8 cellular contexts compared by ENCODE assay signal in genomic region chr17:50681260-50682200, GRCh38. TPM values are rescaled to one million over a fixed set of nuclear protein-coding genes. Genes with fewer than 3 reads are reported as not detected.
DNase-seq lines count a peak whose midpoint lies in the region; ATAC-seq and TF ChIP-seq lines count a peak whose summit lies in the region.

No MANE protein-coding gene starts in this region.

- no peak for TF ChIP-seq POLR2A in sigmoid colon (IDR thresholded peaks at IDR 0.05)

- H3K9me3 Mint-ChIP-seq in WTC11: no peaks in the 10 kb centered on the region
- no peaks in the 10 kb centered on the region for H3K9me3 Mint-ChIP-seq in natural killer cell treated with Interleukin-12 subunit alpha and Interleukin-12 subunit beta and Interleukin-15 and Interleukin-18, amount 100 ng/mL, for 72 hours
- no peaks in the 10 kb centered on the region for H3K9me3 Mint-ChIP-seq in activated T-helper 2 cell treated with anti-CD3 and anti-CD28 coated beads, Interferon-gamma antibody, Interleukin-2, Interleukin-4, amounts not matched to agents 10 μg/mL and 5 μg/mL and 100 μg/mL, durations not matched to agents 14 hours and 24 hours and 36 hours

- peak overlapping the region in 2 of 4 donors; percentile 38 to 51 for H3K27ac ChIP-seq in sigmoid colon

- H3K27me3 Mint-ChIP-seq in WTC11 (ENCODE audit: low read depth): no peaks in the 10 kb centered on the region
- peaks cover 27 to 32% of the 10 kb centered on the region in 2 donors for H3K27me3 Mint-ChIP-seq in natural killer cell treated with Interleukin-12 subunit alpha and Interleukin-12 subunit beta and Interleukin-15 and Interleukin-18, amount 100 ng/mL, for 72 hours
- H3K27me3 Mint-ChIP-seq in activated T-helper 2 cell treated with anti-CD3 and anti-CD28 coated beads, Interferon-gamma antibody, Interleukin-2, Interleukin-4, amounts not matched to agents 10 μg/mL and 5 μg/mL and 100 μg/mL, durations not matched to agents 14 hours and 24 hours and 36 hours (ENCODE audit: low read depth): peaks cover 34% of the 10 kb centered on the region

- TF ChIP-seq CTCF in WTC11 (IDR thresholded peaks at IDR 0.05): no peak
- TF ChIP-seq CTCF in sigmoid colon (IDR thresholded peaks at IDR 0.05): peak; percentile 52 to 71 (median 64)

- no peaks in the 10 kb centered on the region for H3K9me3 ChIP-seq in sigmoid colon

- no peak overlapping the region for H3K4me3 ChIP-seq in sigmoid colon

- peaks cover 0 to 24% (median 19%) of the 10 kb centered on the region in 4 donors for H3K4me1 ChIP-seq in sigmoid colon

- intact Hi-C loops in left cardiac atrium (cut with DNase I) (loop anchor here (2.0 to 5.0 kb wide), 3 partner anchors 49 to 199 kb away; partner anchors contain the start of gene SPATA20 (in 2 of the 2)), sigmoid colon (cut with DNase I) (no loop called here)
- intact Hi-C loops in activated T-helper 2 cell treated with anti-CD3 and anti-CD28 coated beads, Interferon-gamma antibody, Interleukin-2, Interleukin-4, amounts not matched to agents 10 μg/mL and 5 μg/mL and 100 μg/mL, durations not matched to agents 14 hours and 24 hours and 36 hours (cut with micrococcal nuclease): no loop called here

- CTCF ChIA-PET in WTC11 (lab: Charles Lee): interaction anchor here (0.9 to 1.3 kb wide), 4 partner anchors 12 to 131 kb away, joined by 3 to 8 read pairs (median 6); no protein-coding TSS in a partner anchor

- WGBS in sigmoid colon, 2 donors: 57 to 59% methylated on average over 27 of the region's 27 CpGs

- H3K27me3 ChIP-seq in sigmoid colon: no peaks in the 10 kb centered on the region

- peaks cover 24% of the 10 kb centered on the region for H3K4me1 Mint-ChIP-seq in WTC11
- H3K4me1 Mint-ChIP-seq in natural killer cell treated with Interleukin-12 subunit alpha and Interleukin-12 subunit beta and Interleukin-15 and Interleukin-18, amount 100 ng/mL, for 72 hours (ENCODE audit: low read depth in 2 of 2): peaks cover 10% of the 10 kb centered on the region in 2 donors
- peaks cover 4% of the 10 kb centered on the region for H3K4me1 Mint-ChIP-seq in activated T-helper 2 cell treated with anti-CD3 and anti-CD28 coated beads, Interferon-gamma antibody, Interleukin-2, Interleukin-4, amounts not matched to agents 10 μg/mL and 5 μg/mL and 100 μg/mL, durations not matched to agents 14 hours and 24 hours and 36 hours (ENCODE audit: low read depth)

- no peak overlapping the region for H3K27ac Mint-ChIP-seq in WTC11
- no peak overlapping the region for H3K27ac Mint-ChIP-seq in natural killer cell treated with Interleukin-12 subunit alpha and Interleukin-12 subunit beta and Interleukin-15 and Interleukin-18, amount 100 ng/mL, for 72 hours
- H3K27ac Mint-ChIP-seq in activated T-helper 2 cell treated with anti-CD3 and anti-CD28 coated beads, Interferon-gamma antibody, Interleukin-2, Interleukin-4, amounts not matched to agents 10 μg/mL and 5 μg/mL and 100 μg/mL, durations not matched to agents 14 hours and 24 hours and 36 hours: no peak overlapping the region

- POLR2A ChIA-PET in WTC11 (lab: Charles Lee): no interaction called here

- no peaks in the 10 kb centered on the region for H3K36me3 ChIP-seq in sigmoid colon

- DNase-seq in Daoy (ENCODE audit: low read depth) (peak; percentile 78), NCI-H1092 treated with DMSO at 0.1 percent for 48 hours (lab: John Stamatoyannopoulos, UW) (peak; percentile 62), WTC11 (ENCODE audit: low spot score) (no peak), left cardiac atrium (peak; percentile 58), sigmoid colon (peak; percentile 82)
- DNase-seq in natural killer cell treated with Interleukin-12 subunit alpha and Interleukin-12 subunit beta and Interleukin-15 and Interleukin-18, amount 100 ng/mL, for 72 hours (ENCODE audit: low spot score): no peak
- no peak for DNase-seq in activated T-helper 2 cell treated with anti-CD3 and anti-CD28 coated beads, Interferon-gamma antibody, Interleukin-2, Interleukin-4, amounts not matched to agents 10 μg/mL and 5 μg/mL and 100 μg/mL, durations not matched to agents 14 hours and 24 hours and 36 hours (ENCODE audit: low spot score)
- DNase-seq in stimulated activated CD4-positive, alpha-beta T cell treated with anti-CD3 and anti-CD28 coated beads, Interleukin-1b, Interleukin-23, amount 100 ng/mL, for 48 hours: no peak

- H3K36me3 Mint-ChIP-seq in WTC11: no peaks in the 10 kb centered on the region
- no peaks in the 10 kb centered on the region for H3K36me3 Mint-ChIP-seq in natural killer cell treated with Interleukin-12 subunit alpha and Interleukin-12 subunit beta and Interleukin-15 and Interleukin-18, amount 100 ng/mL, for 72 hours
- H3K36me3 Mint-ChIP-seq in activated T-helper 2 cell treated with anti-CD3 and anti-CD28 coated beads, Interferon-gamma antibody, Interleukin-2, Interleukin-4, amounts not matched to agents 10 μg/mL and 5 μg/mL and 100 μg/mL, durations not matched to agents 14 hours and 24 hours and 36 hours (ENCODE audit: low read depth): no peaks in the 10 kb centered on the region

- TF ChIP-seq EP300 in sigmoid colon (IDR thresholded peaks at IDR 0.05): no peak

- ATAC-seq in WTC11 (peak; percentile 53), left cardiac atrium (peak; percentile 75 to 79)
- no peak for ATAC-seq in natural killer cell treated with Interleukin-12 subunit alpha and Interleukin-12 subunit beta and Interleukin-15 and Interleukin-18, amount 100 ng/mL, for 72 hours

- H3K4me3 Mint-ChIP-seq in WTC11: no peak overlapping the region
- no peak overlapping the region for H3K4me3 Mint-ChIP-seq in natural killer cell treated with Interleukin-12 subunit alpha and Interleukin-12 subunit beta and Interleukin-15 and Interleukin-18, amount 100 ng/mL, for 72 hours
- H3K4me3 Mint-ChIP-seq in activated T-helper 2 cell treated with anti-CD3 and anti-CD28 coated beads, Interferon-gamma antibody, Interleukin-2, Interleukin-4, amounts not matched to agents 10 μg/mL and 5 μg/mL and 100 μg/mL, durations not matched to agents 14 hours and 24 hours and 36 hours (ENCODE audit: low read depth): no peak overlapping the region

TF ChIP-seq in WTC11, 78 proteins besides CTCF, POLR2A, EP300 and RAD21 (continues in another document):
- TF ChIP-seq ZBTB21 (CRISPR knock-in tag; IDR thresholded peaks at IDR 0.05; ENCODE audit: borderline replicate concordance) (no peak), OVOL2 (CRISPR knock-in tag; IDR thresholded peaks at IDR 0.05; ENCODE audit: borderline replicate concordance) (no peak), NR3C1 (CRISPR knock-in tag; conservative IDR thresholded peaks at IDR 0.05; ENCODE audit: low read depth) (no peak), TEAD1 (CRISPR knock-in tag; IDR thresholded peaks at IDR 0.05) (no peak), CBFB (CRISPR knock-in tag; IDR thresholded peaks at IDR 0.05; ENCODE audit: low read depth) (no peak), SMAD4 (CRISPR knock-in tag; IDR thresholded peaks at IDR 0.05) (no peak), TCF7 (CRISPR knock-in tag; IDR thresholded peaks at IDR 0.05; ENCODE audit: low read depth) (no peak), E2F5 (CRISPR knock-in tag; IDR thresholded peaks at IDR 0.05) (no peak), IRF1 (CRISPR knock-in tag; IDR thresholded peaks at IDR 0.05) (no peak), ZNF423 (CRISPR knock-in tag; IDR thresholded peaks at IDR 0.05) (no peak)

RNA-seq across cellular contexts. Expression of gene ANKRD40, which starts 26.2 kb away (rescaled TPM):
- 17.6 and 22.6 TPM in 2 replicates for total RNA-seq in Daoy (2014; rRNA removed; shearing (Covaris generic))
- 43.3 to 45.3 TPM (median 45.3 TPM) in 3 replicates for total RNA-seq in WTC11 (2021)
- total RNA-seq in left cardiac atrium: 10 to 100 TPM; 43.8 to 45.4 TPM
- total RNA-seq in sigmoid colon: 10 to 100 TPM; 51.2 to 76.3 (median 63.7) TPM
- 10 to 100 TPM; 12.3 to 14.4 (median 12.9) TPM for polyA plus RNA-seq in sigmoid colon
- 10 to 100 TPM; 38.4 to 44.7 TPM for total RNA-seq in natural killer cell treated with Interleukin-12 subunit alpha and Interleukin-12 subunit beta and Interleukin-15 and Interleukin-18, amount 100 ng/mL, for 72 hours
- total RNA-seq in activated T-helper 2 cell treated with anti-CD3 and anti-CD28 coated beads, Interferon-gamma antibody, Interleukin-2, Interleukin-4, amounts not matched to agents 10 μg/mL and 5 μg/mL and 100 μg/mL, durations not matched to agents 14 hours and 24 hours and 36 hours: 37.8 and 39.4 TPM in 2 replicates

RNA-seq across cellular contexts. Expression of gene LUC7L3, which starts 37.9 kb away (rescaled TPM):
- 20.9 and 40.3 TPM in 2 replicates for total RNA-seq in Daoy (2014; rRNA removed; shearing (Covaris generic))
- total RNA-seq in WTC11 (2021) (182 to 190 TPM (median 186 TPM) in 3 replicates), left cardiac atrium (10 to 100 TPM; 49.4 to 66.9 TPM), sigmoid colon (100 to 1,000 TPM in 1 of 4 donors, 10 to 100 TPM in 3; 65.6 to 165 (median 76.2) TPM)
- 100 to 1,000 TPM in 1 of 3 donors, 10 to 100 TPM in 2; 43.2 to 188 (median 70.8) TPM for polyA plus RNA-seq in sigmoid colon
- 100 to 1,000 TPM in 1 of 2 donors, 10 to 100 TPM in 1; 81.8 to 234 TPM for total RNA-seq in natural killer cell treated with Interleukin-12 subunit alpha and Interleukin-12 subunit beta and Interleukin-15 and Interleukin-18, amount 100 ng/mL, for 72 hours
- total RNA-seq in activated T-helper 2 cell treated with anti-CD3 and anti-CD28 coated beads, Interferon-gamma antibody, Interleukin-2, Interleukin-4, amounts not matched to agents 10 μg/mL and 5 μg/mL and 100 μg/mL, durations not matched to agents 14 hours and 24 hours and 36 hours: 115 and 134 TPM in 2 replicates

RNA-seq across cellular contexts. Expression of gene ABCC3, which starts 46.8 kb away (rescaled TPM):
- 10.4 and 14.3 TPM in 2 replicates for total RNA-seq in Daoy (2014; rRNA removed; shearing (Covaris generic))
- total RNA-seq in WTC11 (2021) (0.92 to 2.6 TPM (median 0.99 TPM) in 3 replicates), left cardiac atrium (1 to 10 TPM; 1.4 to 5.2 TPM), sigmoid colon (1 to 10 TPM in 3 of 4 donors, under 1 TPM in 1; 0.71 to 2.6 (median 1.8) TPM)
- 10 to 100 TPM; 11.4 to 94.1 (median 12.3) TPM for polyA plus RNA-seq in sigmoid colon
- not detected for total RNA-seq in natural killer cell treated with Interleukin-12 subunit alpha and Interleukin-12 subunit beta and Interleukin-15 and Interleukin-18, amount 100 ng/mL, for 72 hours
- not detected in 2 replicates for total RNA-seq in activated T-helper 2 cell treated with anti-CD3 and anti-CD28 coated beads, Interferon-gamma antibody, Interleukin-2, Interleukin-4, amounts not matched to agents 10 μg/mL and 5 μg/mL and 100 μg/mL, durations not matched to agents 14 hours and 24 hours and 36 hours

Comparison
In these comparisons a context has a peak if more than half of its experiments do, and no peak if none do; other contexts are left out.
1. DNase-seq: peak in Daoy (single experiment), NCI-H1092 treated with DMSO at 0.1 percent for 48 hours (single experiment), left cardiac atrium (single experiment) and sigmoid colon (single experiment); none in WTC11 (single experiment), natural killer cell treated with Interleukin-12 subunit alpha and Interleukin-12 subunit beta and Interleukin-15 and Interleukin-18, amount 100 ng/mL, for 72 hours (single experiment), activated T-helper 2 cell treated with anti-CD3 and anti-CD28 coated beads, Interferon-gamma antibody, Interleukin-2, Interleukin-4, amounts not matched to agents 10 μg/mL and 5 μg/mL and 100 μg/mL, durations not matched to agents 14 hours and 24 hours and 36 hours (single experiment) and stimulated activated CD4-positive, alpha-beta T cell treated with anti-CD3 and anti-CD28 coated beads, Interleukin-1b, Interleukin-23, amount 100 ng/mL, for 48 hours (single experiment).
2. ATAC-seq: peak in WTC11 (single experiment) and left cardiac atrium (2 of 2); none in natural killer cell treated with Interleukin-12 subunit alpha and Interleukin-12 subunit beta and Interleukin-15 and Interleukin-18, amount 100 ng/mL, for 72 hours (0 of 2).
3. intact Hi-C loops: an anchor here in left cardiac atrium (2.0 to 5.0 kb wide); none called in sigmoid colon and activated T-helper 2 cell treated with anti-CD3 and anti-CD28 coated beads, Interferon-gamma antibody, Interleukin-2, Interleukin-4, amounts not matched to agents 10 μg/mL and 5 μg/mL and 100 μg/mL, durations not matched to agents 14 hours and 24 hours and 36 hours.